In the genomic region with DNA sequence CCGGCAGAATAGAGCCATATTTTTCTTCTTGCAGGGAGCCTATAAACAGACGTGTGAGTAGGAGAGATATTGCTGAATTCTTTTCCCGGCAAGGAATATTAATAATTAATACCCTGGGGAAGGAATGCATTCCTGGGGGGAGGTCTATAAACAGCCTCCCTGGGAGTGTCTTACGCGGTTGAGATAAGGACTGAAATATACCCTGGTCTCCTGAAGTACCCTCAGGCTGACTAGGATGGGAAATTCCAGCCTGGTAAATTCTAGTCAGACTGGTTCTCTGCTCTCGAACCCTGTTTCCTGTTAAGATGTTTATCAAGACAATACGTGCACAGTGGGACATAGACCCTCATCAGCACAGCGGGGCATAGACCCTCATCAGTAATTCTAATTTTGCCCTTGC, we compare ENCODE assay signal across 7 cellular contexts. TPM values are rescaled to one million over a fixed set of nuclear protein-coding genes. Genes with fewer than 3 reads are reported as not detected.
"Had no signal": no experiment of that assay in that cellular context is flagged by ENCODE, and none has a peak within 500 bp of the region (broad histone marks: within the 10 kb centered on the region; RNA-seq: fewer than 3 reads in every experiment).

No MANE protein-coding gene starts in this region.

RNA-seq across cellular contexts. Expression of a gene that starts 15.2 kb away (rescaled TPM):
- total RNA-seq: LHCN-M2, MCF 10A, PC-3, Peyer's patch, Right ventricle myocardium superior, SJSA1, T-cell had no signal

RNA-seq across cellular contexts. Expression of a gene that starts 18.2 kb away (rescaled TPM):
- total RNA-seq: LHCN-M2, SJSA1 had no signal
